ENCODE assay signal across 23 cellular contexts in genomic region chr7:77827999-77828398, GRCh38. TPM values are rescaled to one million over a fixed set of nuclear protein-coding genes. Genes with fewer than 3 reads are reported as not detected.
DNase-seq lines count a peak whose midpoint lies in the region; ATAC-seq and TF ChIP-seq lines count a peak whose summit lies in the region.
"Had no signal": no experiment of that assay in that cellular context is flagged by ENCODE, and none has a peak within 500 bp of the region (broad histone marks: within the 10 kb centered on the region; RNA-seq: fewer than 3 reads in every experiment).

No MANE protein-coding gene starts in this region.

- H3K4me3 ChIP-seq in Loucy (ENCODE audit: low read length, poor library complexity, severe bottlenecking) = no peak overlapping the region
- no peak overlapping the region for H3K4me3 ChIP-seq in left lung
- H3K4me3 ChIP-seq: ovary, stomach, upper lobe of left lung had no signal

- peaks cover 0 to 37% (median 24%) of the 10 kb centered on the region in 7 donors for H3K9me3 Mint-ChIP-seq in naive B cell

- no peak for TF ChIP-seq CTCF in Loucy (conservative IDR thresholded peaks at IDR 0.05; ENCODE audit: low read length)
- no peak for TF ChIP-seq CTCF in left lung (IDR thresholded peaks at IDR 0.05)

- peak overlapping the region in 2 of 6 donors; percentile 24 to 92 for H3K27ac Mint-ChIP-seq in naive B cell
- H3K27ac Mint-ChIP-seq: activated naive CD4-positive, alpha-beta T cell treated with anti-CD3 and anti-CD28 coated beads for 36 hours had no signal

- peak overlapping the region in 6 of 8 donors; percentile 15 to 61 (median 41) for H3K4me3 Mint-ChIP-seq in naive B cell
- H3K4me3 Mint-ChIP-seq: activated naive CD4-positive, alpha-beta T cell treated with anti-CD3 and anti-CD28 coated beads for 36 hours had no signal

- intact Hi-C loops in left lung (cut with DNase I) = no loop called here

- peaks cover 19% of the 10 kb centered on the region for H3K4me1 ChIP-seq in Loucy (ENCODE audit: insufficient read depth, low read length, poor library complexity, severe bottlenecking)
- H3K4me1 ChIP-seq in left lung = peaks cover 0 to 14% of the 10 kb centered on the region in 2 donors
- H3K4me1 ChIP-seq: stomach had no signal

- no peaks in the 10 kb centered on the region for H3K9me2 ChIP-seq in Loucy (replicated peaks; ENCODE audit: low read depth, low read length)

- no peak overlapping the region for H3K27ac ChIP-seq in left lung
- H3K27ac ChIP-seq: HL-60, ovary, stomach, upper lobe of left lung had no signal

- DNase-seq in NCI-H510A treated with DMSO at 0.1 percent for 48 hours (lab: John Stamatoyannopoulos, UW) = peak; percentile 24
- DNase-seq in NCI-H510A (lab: John Stamatoyannopoulos, UW) = no peak
- peak; percentile 91 for DNase-seq in OCI-M1 (lab: John Stamatoyannopoulos, UW)
- no peak for DNase-seq in naive B cell
- DNase-seq in left lung = no peak
- DNase-seq: activated CD4-positive, alpha-beta T cell treated with anti-CD3 and anti-CD28 coated beads, Interleukin-2, amount 50 U/mL, for 48 hours; activated naive CD4-positive, alpha-beta T cell treated with anti-CD3 and anti-CD28 coated beads for 36 hours; activated T-cell treated with anti-CD3 and anti-CD28 coated beads for 4 hours; CD4-positive, alpha-beta memory T cell; EL; H7; hippocampal formation; IMR-90; mammary epithelial cell; NCI-H1092 treated with DMSO at 0.1 percent for 48 hours; ovary; stomach; upper lobe of left lung had no signal

- H3K27me3 ChIP-seq in Loucy (ENCODE audit: insufficient read depth, low read length, poor library complexity, severe bottlenecking) = no peaks in the 10 kb centered on the region
- H3K27me3 ChIP-seq in left lung = no peaks in the 10 kb centered on the region
- H3K27me3 ChIP-seq: ovary, stomach, upper lobe of left lung had no signal

- H3K36me3 ChIP-seq in Loucy (ENCODE audit: insufficient read depth, low read length) (no peaks in the 10 kb centered on the region), left lung (no peaks in the 10 kb centered on the region)
- H3K36me3 ChIP-seq: ovary, stomach, upper lobe of left lung had no signal

- H4K20me1 ChIP-seq in Loucy (ENCODE audit: insufficient read depth, low read length, poor library complexity, severe bottlenecking) = peaks cover 4% of the 10 kb centered on the region

- peaks cover 55 to 87% (median 72%) of the 10 kb centered on the region in 3 donors for H3K4me1 Mint-ChIP-seq in naive B cell

- H3K79me2 ChIP-seq in Loucy (ENCODE audit: insufficient read depth, low read length) = peaks cover 60% of the 10 kb centered on the region

- no peak overlapping the region for H3K9ac ChIP-seq in Loucy (ENCODE audit: low read depth, low read length, poor library complexity, severe bottlenecking)

- peaks cover 4% of the 10 kb centered on the region; the same call in 1 of the 2 replicates for H3K9me3 ChIP-seq in Loucy (ENCODE audit: insufficient read depth, low read depth, low read length)
- H3K9me3 ChIP-seq in left lung = peaks cover 0 to 15% of the 10 kb centered on the region in 2 donors
- H3K9me3 ChIP-seq: upper lobe of left lung had no signal

- H3K36me3 Mint-ChIP-seq in naive B cell = peaks cover 13 to 18% of the 10 kb centered on the region in 2 donors

- H3K27me3 Mint-ChIP-seq in naive B cell = no peaks in the 10 kb centered on the region
- H3K27me3 Mint-ChIP-seq: CD4-positive, alpha-beta memory T cell had no signal

- no peaks in the 10 kb centered on the region for H3F3A ChIP-seq in Loucy (ENCODE audit: low read depth)

- no peak overlapping the region for H2AFZ ChIP-seq in Loucy (ENCODE audit: low read length)

- no peak for ATAC-seq in naive B cell (ENCODE audit: low read depth in 2 of 2)
- no peak for ATAC-seq in HG02623 (IDR thresholded peaks at IDR 0.05; ENCODE audit: unreplicated experiment)
- no peak for ATAC-seq in left lung
- ATAC-seq in GM18873 (IDR thresholded peaks at IDR 0.05; ENCODE audit: low FRiP score, unreplicated experiment) = no peak
- ATAC-seq: sciatic nerve had no signal

- H3K4me2 ChIP-seq in Loucy (ENCODE audit: low read depth, low read length, poor library complexity, severe bottlenecking) = peak overlapping the region; percentile 27

RNA-seq across cellular contexts. Expression of gene PHTF2, which starts 29.4 kb away (rescaled TPM):
- polyA plus RNA-seq in naive B cell (ENCODE audit: low read depth in 6 of 6) = 10 to 100 TPM; 14.7 to 34.0 (median 23.8) TPM
- total RNA-seq in left lung = 10 to 100 TPM; 16.2 to 20.0 TPM

RNA-seq across cellular contexts. Expression of gene TMEM60, which starts 29.8 kb away (rescaled TPM):
- 10 to 100 TPM; 12.4 to 53.5 (median 29.6) TPM for polyA plus RNA-seq in naive B cell (ENCODE audit: low read depth in 6 of 6)
- total RNA-seq in left lung = 10 to 100 TPM; 21.1 to 22.1 TPM

Comparison
In these comparisons a context has a peak if more than half of its experiments do, and no peak if none do; other contexts are left out.
1. DNase-seq: peak in NCI-H510A treated with DMSO at 0.1 percent for 48 hours (single experiment) and OCI-M1 (single experiment); none in NCI-H510A (single experiment), naive B cell (single experiment) and left lung (0 of 2).